2 cellular contexts compared by ENCODE assay signal in the genomic region with DNA sequence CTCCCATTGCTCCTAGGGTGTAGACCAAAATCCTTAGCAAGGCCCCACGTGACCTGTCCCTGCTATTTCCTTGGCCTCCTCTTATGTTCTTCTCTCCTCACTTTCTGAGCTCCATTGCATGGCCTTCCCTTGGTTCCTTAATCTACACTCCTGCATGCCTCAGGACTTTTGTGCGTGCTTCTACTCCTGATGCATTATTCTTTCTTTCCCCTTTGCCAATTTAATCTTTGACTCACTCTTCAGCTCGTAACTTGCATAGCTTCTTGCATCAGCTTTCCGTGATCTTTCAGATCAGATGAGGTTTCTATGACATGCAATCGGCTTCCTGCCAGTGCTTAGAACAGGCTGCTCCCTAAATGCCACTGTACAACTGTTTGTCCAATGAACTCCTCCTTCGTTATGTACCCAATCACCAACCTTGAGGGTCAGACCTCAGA.
A peak's percentile ranks its signal among the peaks of the same experiment; 100 is the strongest.
TF ChIP-seq lines count a peak whose summit lies in the region.

No MANE protein-coding gene starts in this region.

TF ChIP-seq in IMR-90, 13 proteins besides CTCF, POLR2A, EP300 and RAD21:
- no peak for TF ChIP-seq RFX5 (IDR thresholded peaks at IDR 0.05; ENCODE audit: low read depth, low read length)
- TF ChIP-seq CEBPB (IDR thresholded peaks at IDR 0.05; ENCODE audit: low read depth, low read length), result peak; percentile 87

TF ChIP-seq in HepG2, 621 proteins besides CTCF, POLR2A, EP300 and RAD21:
- TF ChIP-seq, protein P1, sequence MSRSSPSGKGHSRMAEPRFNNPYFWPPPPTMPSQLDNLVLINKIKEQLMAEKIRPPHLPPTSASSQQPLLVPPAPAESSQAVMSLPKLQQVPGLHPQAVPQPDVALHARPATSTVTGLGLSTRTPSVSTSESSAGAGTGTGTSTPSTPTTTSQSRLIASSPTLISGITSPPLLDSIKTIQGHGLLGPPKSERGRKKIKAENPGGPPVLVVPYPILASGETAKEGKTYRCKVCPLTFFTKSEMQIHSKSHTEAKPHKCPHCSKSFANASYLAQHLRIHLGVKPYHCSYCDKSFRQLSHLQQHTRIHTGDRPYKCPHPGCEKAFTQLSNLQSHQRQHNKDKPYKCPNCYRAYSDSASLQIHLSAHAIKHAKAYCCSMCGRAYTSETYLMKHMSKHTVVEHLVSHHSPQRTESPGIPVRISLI (CRISPR knock-in tag; IDR thresholded peaks at IDR 0.05; ENCODE audit: borderline replicate concordance), result no peak
- TF ChIP-seq ZNF761 (CRISPR knock-in tag; conservative IDR thresholded peaks at IDR 0.05) (no peak), SUZ12 (IDR thresholded peaks at IDR 0.05; ENCODE audit: low read depth, low read length) (no peak), ZNF615 (CRISPR knock-in tag; IDR thresholded peaks at IDR 0.05; ENCODE audit: borderline replicate concordance) (no peak)
- TF ChIP-seq, protein P2, sequence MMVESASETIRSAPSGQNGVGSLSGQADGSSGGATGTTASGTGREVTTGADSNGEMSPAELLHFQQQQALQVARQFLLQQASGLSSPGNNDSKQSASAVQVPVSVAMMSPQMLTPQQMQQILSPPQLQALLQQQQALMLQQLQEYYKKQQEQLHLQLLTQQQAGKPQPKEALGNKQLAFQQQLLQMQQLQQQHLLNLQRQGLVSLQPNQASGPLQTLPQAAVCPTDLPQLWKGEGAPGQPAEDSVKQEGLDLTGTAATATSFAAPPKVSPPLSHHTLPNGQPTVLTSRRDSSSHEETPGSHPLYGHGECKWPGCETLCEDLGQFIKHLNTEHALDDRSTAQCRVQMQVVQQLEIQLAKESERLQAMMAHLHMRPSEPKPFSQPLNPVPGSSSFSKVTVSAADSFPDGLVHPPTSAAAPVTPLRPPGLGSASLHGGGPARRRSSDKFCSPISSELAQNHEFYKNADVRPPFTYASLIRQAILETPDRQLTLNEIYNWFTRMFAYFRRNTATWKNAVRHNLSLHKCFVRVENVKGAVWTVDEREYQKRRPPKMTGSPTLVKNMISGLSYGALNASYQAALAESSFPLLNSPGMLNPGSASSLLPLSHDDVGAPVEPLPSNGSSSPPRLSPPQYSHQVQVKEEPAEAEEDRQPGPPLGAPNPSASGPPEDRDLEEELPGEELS (CRISPR knock-in tag; IDR thresholded peaks at IDR 0.05), result no peak
- TF ChIP-seq, protein P3, sequence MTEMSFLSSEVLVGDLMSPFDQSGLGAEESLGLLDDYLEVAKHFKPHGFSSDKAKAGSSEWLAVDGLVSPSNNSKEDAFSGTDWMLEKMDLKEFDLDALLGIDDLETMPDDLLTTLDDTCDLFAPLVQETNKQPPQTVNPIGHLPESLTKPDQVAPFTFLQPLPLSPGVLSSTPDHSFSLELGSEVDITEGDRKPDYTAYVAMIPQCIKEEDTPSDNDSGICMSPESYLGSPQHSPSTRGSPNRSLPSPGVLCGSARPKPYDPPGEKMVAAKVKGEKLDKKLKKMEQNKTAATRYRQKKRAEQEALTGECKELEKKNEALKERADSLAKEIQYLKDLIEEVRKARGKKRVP (CRISPR knock-in tag; IDR thresholded peaks at IDR 0.05), result peak in 1 of 2 experiments; percentile 21; a peak in 1 of 4 replicates
